1 cellular context compared by ENCODE assay signal in the genomic region with DNA sequence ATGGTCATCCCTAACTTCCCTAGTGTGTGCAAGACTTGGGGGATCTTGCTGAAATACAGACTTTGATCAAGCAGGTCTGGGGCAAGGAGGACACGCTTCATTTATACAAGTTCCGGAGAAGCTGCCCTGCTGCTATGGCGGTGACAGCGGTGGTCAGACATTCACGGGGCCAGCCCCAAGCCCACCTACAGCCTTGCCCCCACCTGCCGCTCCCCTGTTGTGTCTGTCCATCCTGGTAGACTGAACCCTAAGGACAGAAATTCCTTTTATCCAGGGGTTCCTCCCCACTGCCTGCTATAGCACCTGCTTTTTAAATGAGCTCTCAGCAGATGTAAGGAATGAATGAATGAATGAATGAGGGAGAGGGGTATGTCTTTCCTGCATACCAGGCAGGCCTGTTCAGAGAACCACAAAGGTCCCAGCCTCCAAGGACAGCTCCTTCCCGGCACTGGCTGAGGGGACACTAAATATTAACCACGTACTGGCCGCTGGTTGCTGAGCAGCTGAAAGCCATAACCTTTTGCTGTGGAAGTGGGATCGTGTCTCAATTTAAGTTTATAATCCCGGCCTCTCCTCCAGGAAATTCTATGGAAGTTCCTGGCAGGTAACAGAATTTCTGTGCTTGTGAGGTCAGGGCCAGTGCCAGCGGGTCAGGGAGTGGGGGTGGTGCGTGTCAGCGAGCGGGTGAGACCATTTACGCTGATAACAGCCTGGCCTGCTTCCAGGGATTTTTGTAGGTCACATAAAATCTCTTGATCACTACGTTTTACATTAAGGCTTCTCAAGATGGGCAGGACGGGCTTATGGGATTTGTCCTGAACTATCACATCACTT.
TF ChIP-seq lines count a peak whose summit lies in the region.

No MANE protein-coding gene starts in this region.

TF ChIP-seq in IMR-90, 13 proteins besides CTCF, POLR2A, EP300 and RAD21:
- no peak for TF ChIP-seq ELK1 (IDR thresholded peaks at IDR 0.05; ENCODE audit: borderline replicate concordance, low read depth, low read length)
